Comparison of ENCODE assay signal across 8 cellular contexts in the genomic region with DNA sequence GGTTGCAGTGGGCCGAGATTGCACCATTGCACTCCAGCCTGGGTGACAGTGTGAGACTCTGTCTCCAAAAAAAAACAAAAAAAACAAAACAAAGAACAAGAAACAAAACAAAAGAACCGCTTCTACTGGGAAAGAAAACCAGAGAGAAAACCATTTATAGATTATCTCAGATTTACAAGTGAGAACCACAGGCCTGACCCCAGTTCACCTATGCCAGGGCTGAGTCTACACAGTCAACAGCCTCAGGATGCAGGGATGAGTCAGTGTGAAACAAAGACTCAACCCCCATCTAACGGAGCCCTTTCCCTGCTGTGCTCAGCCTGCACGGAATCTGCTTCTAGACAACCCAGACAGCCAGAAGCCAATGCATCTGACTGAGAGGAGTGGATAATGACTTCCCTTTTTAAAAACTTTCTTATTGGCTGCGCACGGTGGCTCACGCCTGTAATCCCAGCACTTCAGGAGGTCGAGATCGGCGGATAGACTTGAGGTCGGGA. TPM values are rescaled to one million over a fixed set of nuclear protein-coding genes. Genes with fewer than 3 reads are reported as not detected.
A peak's percentile ranks its signal among the peaks of the same experiment; 100 is the strongest.
DNase-seq lines count a peak whose midpoint lies in the region; ATAC-seq and TF ChIP-seq lines count a peak whose summit lies in the region.

No MANE protein-coding gene starts in this region.

- H3K4me3 ChIP-seq in AG04449 (ENCODE audit: low read depth, low read length): no peak overlapping the region
- no peak overlapping the region for H3K4me3 ChIP-seq in effector memory CD4-positive, alpha-beta T cell (ENCODE audit: insufficient read depth, low read depth, low read length, poor library complexity, severe bottlenecking)
- no peak overlapping the region for H3K4me3 ChIP-seq in gastroesophageal sphincter

- TF ChIP-seq CTCF in AG04449 (IDR thresholded peaks at IDR 0.05; ENCODE audit: insufficient read depth, low read length, missing control alignments) (no peak), gastroesophageal sphincter (IDR thresholded peaks at IDR 0.05) (no peak)

- TF ChIP-seq EP300 in gastroesophageal sphincter (IDR thresholded peaks at IDR 0.05): no peak

- peaks cover 5% of the 10 kb centered on the region for H3K4me1 ChIP-seq in effector memory CD4-positive, alpha-beta T cell (ENCODE audit: control insufficient read depth, insufficient read depth, low read length, poor library complexity, severe bottlenecking)
- H3K4me1 ChIP-seq in gastroesophageal sphincter: no peaks in the 10 kb centered on the region

- WGBS in gastroesophageal sphincter (ENCODE audit: low coverage in 1 of 2), 2 donors: 47 to 93% methylated on average over 3 to 10 of the region's 11 CpGs

- TF ChIP-seq POLR2A in gastroesophageal sphincter (IDR thresholded peaks at IDR 0.05): no peak

- no peaks in the 10 kb centered on the region for H3K27me3 ChIP-seq in effector memory CD4-positive, alpha-beta T cell (replicated peaks; ENCODE audit: control insufficient read depth, insufficient read depth, low read length, poor library complexity, severe bottlenecking)
- no peaks in the 10 kb centered on the region for H3K27me3 ChIP-seq in gastroesophageal sphincter

- ATAC-seq in GM19397 (IDR thresholded peaks at IDR 0.05; ENCODE audit: unreplicated experiment) (peak; percentile 75), HG03439 (IDR thresholded peaks at IDR 0.05; ENCODE audit: unreplicated experiment) (peak; percentile 80), gastroesophageal sphincter (no peak)

- DNase-seq in AG04449 (ENCODE audit: low read depth, low spot score) (peak; percentile 87), midbrain (lab: John Stamatoyannopoulos, UW) (no peak)
- DNase-seq in activated CD4-positive, CD25-positive, alpha-beta regulatory T cell treated with anti-CD3 and anti-CD28 coated beads, Interleukin-2, amount 50 U/mL, for 16 hours (ENCODE audit: low read depth, low spot score): peak; percentile 30
- DNase-seq in effector memory CD4-positive, alpha-beta T cell: peak; percentile 9 to 42 (median 40)
- DNase-seq in stimulated activated CD4-positive, alpha-beta T cell treated with anti-CD3 and anti-CD28 coated beads, Interleukin-4, amount 100 ng/mL, for 4 hours: peak; percentile 27 to 47

- H3K36me3 ChIP-seq in effector memory CD4-positive, alpha-beta T cell (ENCODE audit: control insufficient read depth, insufficient read depth, low read length): no peaks in the 10 kb centered on the region
- no peaks in the 10 kb centered on the region for H3K36me3 ChIP-seq in gastroesophageal sphincter

- H3K27ac ChIP-seq in effector memory CD4-positive, alpha-beta T cell (ENCODE audit: insufficient read depth, low read length, poor library complexity, severe bottlenecking): peak overlapping the region; percentile 40
- H3K27ac ChIP-seq in gastroesophageal sphincter: no peak overlapping the region

- H3K9me3 ChIP-seq in effector memory CD4-positive, alpha-beta T cell (ENCODE audit: control insufficient read depth, low read length): no peaks in the 10 kb centered on the region
- H3K9me3 ChIP-seq in gastroesophageal sphincter: no peaks in the 10 kb centered on the region

- CTCF ChIA-PET in AG04449 (lab: Yijun Ruan, JAX): no interaction called here

- POLR2A ChIA-PET in AG04449 (lab: Yijun Ruan, JAX): interaction anchor here (0.9 to 1.4 kb wide), 2 partner anchors 10 to 26 kb away, joined by 6 read pairs; partner anchors contain the start of gene YWHAQ

RNA-seq across cellular contexts. Expression of gene YWHAQ, which starts 25.5 kb away (rescaled TPM):
- 100 to 1,000 TPM; 226 to 282 (median 255) TPM for total RNA-seq in gastroesophageal sphincter
